Comparison of ENCODE assay signal across 24 cellular contexts in genomic region chr15:40349163-40349562, GRCh38. TPM values are rescaled to one million over a fixed set of nuclear protein-coding genes. Genes with fewer than 3 reads are reported as not detected.
DNase-seq lines count a peak whose midpoint lies in the region; ATAC-seq, FAIRE-seq and TF ChIP-seq lines count a peak whose summit lies in the region.
"Had no signal": no experiment of that assay in that cellular context is flagged by ENCODE, and none has a peak within 500 bp of the region (broad histone marks: within the 10 kb centered on the region; RNA-seq: fewer than 3 reads in every experiment).

No MANE protein-coding gene starts in this region.

- H3K4me1 Mint-ChIP-seq in activated CD8-positive, alpha-beta T cell treated with anti-CD3 and anti-CD28 coated beads, Interleukin-2, amount 10 ng/mL, durations not matched to agents 7 days and 5 days (ENCODE audit: low read depth), result peaks cover 5% of the 10 kb centered on the region

- H2BK15ac ChIP-seq in neuronal stem cell (ENCODE audit: low read length), result no peak overlapping the region

- no peak for ATAC-seq in activated CD8-positive, alpha-beta T cell treated with anti-CD3 and anti-CD28 coated beads, Interleukin-2, amount 10 ng/mL, durations not matched to agents 7 days and 5 days
- ATAC-seq in gastrocnemius medialis, result no peak
- no peak for ATAC-seq in GM21717 (IDR thresholded peaks at IDR 0.05; ENCODE audit: unreplicated experiment)

- TF ChIP-seq POLR2A in gastrocnemius medialis (IDR thresholded peaks at IDR 0.05), result no peak

- H3K27ac Mint-ChIP-seq in activated CD8-positive, alpha-beta T cell treated with anti-CD3 and anti-CD28 coated beads, Interleukin-2, amount 10 ng/mL, durations not matched to agents 7 days and 5 days, result no peak overlapping the region

- BruUV-seq in mammary epithelial cell (replicated peaks; lab: Mats Ljungman, UMichigan), result no TSS peak

- no peak overlapping the region for H4K8ac ChIP-seq in neuronal stem cell (ENCODE audit: low read depth, low read length)

- H3K27ac ChIP-seq in BLaER1 (peak overlapping the region; percentile 35; the same call in 1 of the 2 replicates), RWPE1 (peak overlapping the region; percentile 91), kidney (ENCODE audit: low read depth in 2 of 2, low read length in 2 of 2) (peak overlapping the region in 1 of 2 donors; percentile 1), neuronal stem cell (replicated peaks; ENCODE audit: low read length) (no peak overlapping the region), mammary epithelial cell (ENCODE audit: insufficient read depth, low read depth, low read length) (no peak overlapping the region), gastrocnemius medialis (no peak overlapping the region)
- H3K27ac ChIP-seq: GM23248, SK-N-MC had no signal

- no peak overlapping the region for H4K91ac ChIP-seq in neuronal stem cell (ENCODE audit: low read depth, low read length, poor library complexity)

- no peak overlapping the region for H3K23ac ChIP-seq in neuronal stem cell (ENCODE audit: low read depth, low read length, poor library complexity)

- H3K14ac ChIP-seq in neuronal stem cell (ENCODE audit: low read length), result no peak overlapping the region

- FAIRE-seq in kidney (lab: Jason Lieb, UNC), result no peak

- in situ Hi-C loops in mammary epithelial cell (cut with MboI; ENCODE audit: low sequenced_read_pairs in 2 of 2) (no loop called here), gastrocnemius medialis (cut with MboI; ENCODE audit: low sequenced_read_pairs in 4 of 4) (loop anchor here in 1 of 4 donors (10.0 kb wide), 1 partner anchor 76 kb away; no protein-coding TSS in a partner anchor)

- peak overlapping the region; percentile 55 for H3K4me2 ChIP-seq in BLaER1
- H3K4me2 ChIP-seq in neuronal stem cell (ENCODE audit: insufficient read depth, low read length, poor library complexity, severe bottlenecking), result no peak overlapping the region
- H3K4me2 ChIP-seq in mammary epithelial cell (ENCODE audit: insufficient read depth, low read depth, low read length), result no peak overlapping the region

- H3K27me3 Mint-ChIP-seq in activated CD8-positive, alpha-beta T cell treated with anti-CD3 and anti-CD28 coated beads, Interleukin-2, amount 10 ng/mL, durations not matched to agents 7 days and 5 days (ENCODE audit: low read depth), result peaks cover 6% of the 10 kb centered on the region

- no peaks in the 10 kb centered on the region for H3K79me2 ChIP-seq in mammary epithelial cell (ENCODE audit: insufficient read depth, low read length)

- H3K36me3 ChIP-seq in BLaER1, result no peaks in the 10 kb centered on the region
- H3K36me3 ChIP-seq in kidney (ENCODE audit: control insufficient read depth in 1 of 2, insufficient read depth in 2 of 2, low read length in 2 of 2), result no peaks in the 10 kb centered on the region
- no peaks in the 10 kb centered on the region for H3K36me3 ChIP-seq in neuronal stem cell (replicated peaks in 1 of 2; ENCODE audit: control insufficient read depth in 2 of 2, insufficient read depth in 2 of 2, low read length in 2 of 2)
- no peaks in the 10 kb centered on the region for H3K36me3 ChIP-seq in mammary epithelial cell (ENCODE audit: insufficient read depth, low read length)
- no peaks in the 10 kb centered on the region for H3K36me3 ChIP-seq in gastrocnemius medialis

- CTCF ChIA-PET in RWPE1 (lab: Yijun Ruan, JAX) (interaction anchor here (1.1 kb wide), 1 partner anchor 73 kb away, joined by 5 read pairs; no protein-coding TSS in a partner anchor), mammary epithelial cell (lab: Charles Lee; ENCODE audit: low non-redundant PET) (no interaction called here)
- CTCF ChIA-PET in activated CD8-positive, alpha-beta T cell treated with anti-CD3 and anti-CD28 coated beads, Interleukin-2, amount 10 ng/mL, durations not matched to agents 7 days and 5 days (lab: Charles Lee), result interaction anchor here (3.2 kb wide), 1 partner anchor 11 kb away, joined by 19 read pairs; no protein-coding TSS in a partner anchor

- H3K9me3 ChIP-seq in BLaER1 (no peaks in the 10 kb centered on the region), kidney (ENCODE audit: control insufficient read depth in 1 of 2, low read length in 2 of 2) (no peaks in the 10 kb centered on the region), neuronal stem cell (replicated peaks in 1 of 2; ENCODE audit: control insufficient read depth in 2 of 2, insufficient read depth in 1 of 2, low read depth in 1 of 2, low read length in 2 of 2) (no peaks in the 10 kb centered on the region), mammary epithelial cell (replicated peaks; ENCODE audit: insufficient read depth, low read length) (no peaks in the 10 kb centered on the region), gastrocnemius medialis (no peaks in the 10 kb centered on the region)

- H2BK5ac ChIP-seq in neuronal stem cell (ENCODE audit: low read length), result no peak overlapping the region

- H3K27me3 ChIP-seq in BLaER1 (no peaks in the 10 kb centered on the region), neuronal stem cell (ENCODE audit: control insufficient read depth in 3 of 3, insufficient read depth in 3 of 3, low read depth in 1 of 3, low read length in 3 of 3) (peaks cover 0 to 76% (median 0%) of the 10 kb centered on the region in 3 experiments), mammary epithelial cell (ENCODE audit: insufficient read depth, low read length) (no peaks in the 10 kb centered on the region), gastrocnemius medialis (no peaks in the 10 kb centered on the region)

- intact Hi-C loops in kidney (cut with DNase I), result no loop called here
- intact Hi-C loops in mammary epithelial cell (cut with micrococcal nuclease), result loop anchor here (10.0 kb wide), 1 partner anchor 156 kb away; no protein-coding TSS in a partner anchor
- intact Hi-C loops in gastrocnemius medialis (cut with DNase I; ENCODE audit: low total_unique reads), result no loop called here

- H2AK5ac ChIP-seq in neuronal stem cell (ENCODE audit: low read depth, low read length), result no peak overlapping the region

- H2AFZ ChIP-seq in neuronal stem cell (ENCODE audit: low read length), result no peak overlapping the region
- H2AFZ ChIP-seq in mammary epithelial cell (ENCODE audit: low read depth, low read length), result no peak overlapping the region
- H2AFZ ChIP-seq: GM23248 had no signal

- H3K18ac ChIP-seq in neuronal stem cell (ENCODE audit: low read length), result peak overlapping the region; percentile 30

- H3K4me3 Mint-ChIP-seq in activated CD8-positive, alpha-beta T cell treated with anti-CD3 and anti-CD28 coated beads, Interleukin-2, amount 10 ng/mL, durations not matched to agents 7 days and 5 days, result no peak overlapping the region
- H3K4me3 Mint-ChIP-seq: H9 had no signal

- dilution Hi-C loops in mammary epithelial cell (cut with HindIII; ENCODE audit: low sequenced_read_pairs), result no loop called here

- H3K9me3 Mint-ChIP-seq in activated CD8-positive, alpha-beta T cell treated with anti-CD3 and anti-CD28 coated beads, Interleukin-2, amount 10 ng/mL, durations not matched to agents 7 days and 5 days (ENCODE audit: insufficient read depth), result no peaks in the 10 kb centered on the region
- H3K9me3 Mint-ChIP-seq: H9 had no signal

- TF ChIP-seq CTCF in RWPE1 (conservative IDR thresholded peaks at IDR 0.05; ENCODE audit: low read depth), result no peak
- TF ChIP-seq CTCF in kidney (IDR thresholded peaks at IDR 0.05; ENCODE audit: borderline replicate concordance, extremely low read depth, insufficient read depth), result no peak
- TF ChIP-seq CTCF in mammary epithelial cell (conservative IDR thresholded peaks at IDR 0.05 in 1 of 2, IDR thresholded peaks at IDR 0.05 in 1 of 2; ENCODE audit: extremely low read depth in 1 of 2, insufficient read depth in 1 of 2, low read depth in 1 of 2, low read length in 2 of 2), result no peak
- no peak for TF ChIP-seq CTCF in gastrocnemius medialis (IDR thresholded peaks at IDR 0.05 in 4 of 5, conservative IDR thresholded peaks at IDR 0.05 in 1 of 5)

- no peaks in the 10 kb centered on the region for H3K79me1 ChIP-seq in neuronal stem cell (ENCODE audit: low read depth, low read length)

- DNase-seq in RWPE1 (ENCODE audit: low spot score) (no peak), kidney (peak; percentile 48), neuronal stem cell (ENCODE audit: low spot score) (no peak), mammary epithelial cell (no peak), gastrocnemius medialis (no peak)
- no peak for DNase-seq in activated CD8-positive, alpha-beta T cell treated with anti-CD3 and anti-CD28 coated beads, Interleukin-2, amount 10 ng/mL, durations not matched to agents 7 days and 5 days
- DNase-seq: 8988T; EL; GM23248; H9; KG1; NCI-H1105; NCI-H146; NCI-H2081; NCI-H2171; NCI-H345; NCI-H524; NCI-H774; NK-92 treated with Interleukin-12 subunit alpha and Interleukin-12 subunit beta, amount 100 ng/mL, for 24 hours; Right ventricle myocardium superior had no signal

- POLR2A ChIA-PET in RWPE1 (lab: Yijun Ruan, JAX; ENCODE audit: low non-redundant PET), result no interaction called here
- POLR2A ChIA-PET in activated CD8-positive, alpha-beta T cell treated with anti-CD3 and anti-CD28 coated beads, Interleukin-2, amount 10 ng/mL, durations not matched to agents 7 days and 5 days (lab: Charles Lee), result no interaction called here

- no peak overlapping the region for H2BK120ac ChIP-seq in neuronal stem cell (ENCODE audit: low read depth, low read length)

- H3K4me3 ChIP-seq in BLaER1 (no peak overlapping the region), kidney (ENCODE audit: low read length in 2 of 2) (no peak overlapping the region), neuronal stem cell (ENCODE audit: low read length in 2 of 2) (no peak overlapping the region), mammary epithelial cell (replicated peaks in 1 of 3; ENCODE audit: insufficient read depth in 1 of 3, low read depth in 2 of 3, low read length in 3 of 3) (no peak overlapping the region), gastrocnemius medialis (no peak overlapping the region)
- H3K4me3 ChIP-seq: GM23248, SK-N-MC had no signal

- no peaks in the 10 kb centered on the region for H3K36me3 Mint-ChIP-seq in activated CD8-positive, alpha-beta T cell treated with anti-CD3 and anti-CD28 coated beads, Interleukin-2, amount 10 ng/mL, durations not matched to agents 7 days and 5 days (ENCODE audit: low read depth)

- 0 out of 2 replicates have a peak, but pooled peaks cover 5% of the 10 kb centered on the region for H4K20me1 ChIP-seq in BLaER1
- H4K20me1 ChIP-seq in mammary epithelial cell (ENCODE audit: insufficient read depth, low read length), result no peaks in the 10 kb centered on the region

- H3K4ac ChIP-seq in neuronal stem cell (ENCODE audit: low read length), result no peak overlapping the region

- H3K9ac ChIP-seq in BLaER1 (no peak overlapping the region), kidney (ENCODE audit: low read length in 2 of 2) (no peak overlapping the region), neuronal stem cell (ENCODE audit: low read depth, low read length, poor library complexity) (no peak overlapping the region), mammary epithelial cell (ENCODE audit: insufficient read depth, low read length) (no peak overlapping the region)
- H3K9ac ChIP-seq: GM23248 had no signal

- no CpG with 5 or more reads among the region's 5 CpGs for WGBS in neuronal stem cell (ENCODE audit: extremely low coverage in 2 of 2, insufficient read length in 2 of 2, insufficient replicate concordance in 1 of 2), 2 donors
- 83% methylated on average over 5 of the region's 5 CpGs for WGBS in mammary epithelial cell (ENCODE audit: low coverage, missing lambda C conversion rate)

- no peak overlapping the region for H2BK12ac ChIP-seq in neuronal stem cell (ENCODE audit: low read length)

- H3K4me1 ChIP-seq in BLaER1 (peaks cover 47% of the 10 kb centered on the region), kidney (ENCODE audit: control insufficient read depth in 1 of 2, insufficient read depth in 1 of 2, low read depth in 1 of 2, low read length in 2 of 2) (peaks cover 0 to 7% of the 10 kb centered on the region in 2 donors), neuronal stem cell (ENCODE audit: control insufficient read depth in 2 of 2, insufficient read depth in 1 of 2, low read depth in 1 of 2, low read length in 2 of 2) (peaks cover 0 to 4% of the 10 kb centered on the region in 2 donors), mammary epithelial cell (ENCODE audit: insufficient read depth, low read length) (peaks cover 17% of the 10 kb centered on the region), gastrocnemius medialis (peaks cover 9 to 10% of the 10 kb centered on the region in 2 donors)

RNA-seq across cellular contexts. Expression of gene PHGR1, which starts 1.7 kb away (rescaled TPM):
- total RNA-seq in kidney (not detected), mammary epithelial cell (not detected), gastrocnemius medialis (10 to 100 TPM in 1 of 4 donors, not detected in 3; 12.1 TPM)
- polyA plus RNA-seq in kidney (ENCODE audit: insufficient read depth, low read depth, low replicate concordance) (not detected), mammary epithelial cell (not detected)
- polyA plus RNA-seq in neuronal stem cell (2013, experiment 1 of 2), result not detected
- not detected for polyA plus RNA-seq in neuronal stem cell (2013, experiment 2 of 2)
- polyA minus RNA-seq in mammary epithelial cell, result not detected
- total RNA-seq in activated CD8-positive, alpha-beta T cell treated with anti-CD3 and anti-CD28 coated beads, Interleukin-2, amount 10 ng/mL, durations not matched to agents 7 days and 5 days, result not detected
- total RNA-seq: GM23248, H9, Right ventricle myocardium superior had no signal
- polyA plus RNA-seq: AG04450, GM23248 had no signal

RNA-seq across cellular contexts. Expression of gene CCDC9B, which starts 8.4 kb away (rescaled TPM):
- 60.0 TPM for total RNA-seq in kidney
- 4.7 TPM for polyA plus RNA-seq in kidney (ENCODE audit: insufficient read depth, low read depth, low replicate concordance)
- 0.13 TPM for polyA plus RNA-seq in neuronal stem cell (2013, experiment 1 of 2)
- 0.08 TPM for polyA plus RNA-seq in neuronal stem cell (2013, experiment 2 of 2)
- 100 to 1,000 TPM in 1 of 2 donors, 10 to 100 TPM in 1; 67.3 to 164 TPM for total RNA-seq in mammary epithelial cell
- polyA plus RNA-seq in mammary epithelial cell, result 7.4 TPM
- polyA minus RNA-seq in mammary epithelial cell, result 99.0 TPM
- total RNA-seq in activated CD8-positive, alpha-beta T cell treated with anti-CD3 and anti-CD28 coated beads, Interleukin-2, amount 10 ng/mL, durations not matched to agents 7 days and 5 days, result under 1 TPM; 0.76 to 0.84 TPM
- total RNA-seq in gastrocnemius medialis, result 10 to 100 TPM; 14.4 to 55.1 (median 20.5) TPM

RNA-seq across cellular contexts. Expression of gene DISP2, which starts 8.9 kb away (rescaled TPM):
- total RNA-seq in kidney, result 0.69 TPM
- 0.04 TPM for polyA plus RNA-seq in kidney (ENCODE audit: insufficient read depth, low read depth, low replicate concordance)
- polyA plus RNA-seq in neuronal stem cell (2013, experiment 1 of 2), result 0.18 TPM
- polyA plus RNA-seq in neuronal stem cell (2013, experiment 2 of 2), result 0.25 TPM
- total RNA-seq in mammary epithelial cell, result 1 to 10 TPM in 1 of 2 donors, under 1 TPM in 1; under 0.01 to 1.6 TPM
- 0.54 TPM for polyA plus RNA-seq in mammary epithelial cell
- 0.47 TPM for polyA minus RNA-seq in mammary epithelial cell
- 1 to 10 TPM in 1 of 2 experiments, under 1 TPM in 1; 0.82 to 2.6 TPM for total RNA-seq in activated CD8-positive, alpha-beta T cell treated with anti-CD3 and anti-CD28 coated beads, Interleukin-2, amount 10 ng/mL, durations not matched to agents 7 days and 5 days
- total RNA-seq in gastrocnemius medialis, result under 1 TPM; 0.02 to 0.12 (median 0.06) TPM

RNA-seq across cellular contexts. Expression of gene INAFM2, which starts 25.7 kb away (rescaled TPM):
- total RNA-seq in kidney (21.6 TPM), mammary epithelial cell (10 to 100 TPM; 25.5 to 28.0 TPM), gastrocnemius medialis (10 to 100 TPM; 17.2 to 28.1 (median 17.7) TPM)
- polyA plus RNA-seq in kidney (ENCODE audit: insufficient read depth, low read depth, low replicate concordance) (14.7 TPM), mammary epithelial cell (10.9 TPM)
- polyA plus RNA-seq in neuronal stem cell (2013, experiment 1 of 2), result 12.8 TPM
- 13.4 TPM for polyA plus RNA-seq in neuronal stem cell (2013, experiment 2 of 2)
- polyA minus RNA-seq in mammary epithelial cell, result 40.5 TPM
- total RNA-seq in activated CD8-positive, alpha-beta T cell treated with anti-CD3 and anti-CD28 coated beads, Interleukin-2, amount 10 ng/mL, durations not matched to agents 7 days and 5 days, result 1 to 10 TPM; 8.7 to 9.4 TPM

RNA-seq across cellular contexts. Expression of gene KNSTRN, which starts 33.4 kb away (rescaled TPM):
- total RNA-seq in kidney (7.4 TPM), mammary epithelial cell (10 to 100 TPM; 19.3 to 49.7 TPM), gastrocnemius medialis (10 to 100 TPM; 10.8 to 30.9 (median 22.1) TPM)
- polyA plus RNA-seq in kidney (ENCODE audit: insufficient read depth, low read depth, low replicate concordance) (5.5 TPM), mammary epithelial cell (44.5 TPM)
- polyA plus RNA-seq in neuronal stem cell (2013, experiment 1 of 2), result 81.2 TPM
- polyA plus RNA-seq in neuronal stem cell (2013, experiment 2 of 2), result 77.0 TPM
- polyA minus RNA-seq in mammary epithelial cell, result 51.4 TPM
- 10 to 100 TPM; 71.1 to 74.1 TPM for total RNA-seq in activated CD8-positive, alpha-beta T cell treated with anti-CD3 and anti-CD28 coated beads, Interleukin-2, amount 10 ng/mL, durations not matched to agents 7 days and 5 days

Comparison
In these comparisons a context has a peak if more than half of its experiments do, and no peak if none do; other contexts are left out.
1. H3K27ac ChIP-seq: peak in BLaER1 (single experiment) and RWPE1 (single experiment); none in neuronal stem cell (single experiment), mammary epithelial cell (single experiment) and gastrocnemius medialis (0 of 4).
2. RNA of gene CCDC9B, which starts 8.4 kb away (total RNA-seq): 67.3 to 164 TPM in mammary epithelial cell, 60.0 TPM in kidney (single experiment) and 14.4 to 55.1 TPM in gastrocnemius medialis; 0.76 to 0.84 TPM in activated CD8-positive, alpha-beta T cell treated with anti-CD3 and anti-CD28 coated beads, Interleukin-2, amount 10 ng/mL, durations not matched to agents 7 days and 5 days; every median in the first group is over 4 times any median in the second.